Comparison of ENCODE assay signal across 7 cellular contexts in the genomic region with DNA sequence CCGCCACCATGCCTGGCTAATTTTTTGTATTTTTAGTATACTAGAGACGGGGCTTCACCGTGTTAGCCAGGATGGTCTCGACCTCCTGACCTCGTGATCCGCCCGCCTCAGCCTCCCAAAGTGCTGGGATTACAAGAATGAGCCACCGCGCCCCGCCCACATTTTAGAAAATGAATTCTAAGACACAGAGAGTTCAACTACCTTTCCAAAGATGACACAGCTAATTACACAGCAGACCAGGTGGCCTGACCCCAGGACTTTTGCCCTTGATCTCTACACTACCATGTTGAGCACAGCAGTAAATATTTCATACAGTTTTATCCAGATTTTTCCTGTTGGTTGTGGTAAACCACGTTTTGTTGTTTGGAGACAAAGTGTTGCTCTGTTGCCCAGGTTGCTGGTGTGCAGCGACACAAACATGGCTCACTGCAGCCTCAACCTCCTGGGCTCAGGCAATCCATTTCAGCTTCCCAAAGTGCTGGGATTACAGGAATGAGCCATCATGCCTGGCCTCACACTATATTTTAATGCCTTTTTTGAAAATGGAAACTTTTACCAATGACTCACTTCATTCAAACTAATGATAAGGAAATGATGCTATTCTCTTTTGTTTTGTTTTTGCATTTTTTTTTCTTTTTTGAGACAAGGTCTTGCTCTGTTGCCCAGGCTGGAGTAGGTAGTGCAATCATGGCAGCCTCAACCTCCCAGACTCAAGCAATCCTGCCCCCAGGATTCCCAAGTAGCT. TPM values are rescaled to one million over a fixed set of nuclear protein-coding genes. Genes with fewer than 3 reads are reported as not detected.
DNase-seq lines count a peak whose midpoint lies in the region; ATAC-seq, FAIRE-seq and TF ChIP-seq lines count a peak whose summit lies in the region.
"Not testable (repeated sequence)": the region's sequence is repeated elsewhere in the genome, so short reads cannot be mapped to it uniquely, and the experiment has no call there.

No MANE protein-coding gene starts in this region.

- H2BK12ac ChIP-seq in mesenchymal stem cell (ENCODE audit: low read length in 2 of 2), result not testable (repeated sequence)

- H4K5ac ChIP-seq in IMR-90 (ENCODE audit: low read depth, low read length), result not testable (repeated sequence)

- H3K14ac ChIP-seq in IMR-90 (replicated peaks; ENCODE audit: low read depth, low read length), result peak overlapping the region; percentile 42; the same call in 1 of the 2 replicates
- not testable (repeated sequence) for H3K14ac ChIP-seq in mesenchymal stem cell (ENCODE audit: low read length in 2 of 2)

- not testable (repeated sequence) for TF ChIP-seq EP300 in SK-N-SH (IDR thresholded peaks at IDR 0.05; ENCODE audit: borderline replicate concordance in 1 of 2, low read depth in 1 of 2, low read length in 1 of 2); K562 (IDR thresholded peaks at IDR 0.05; ENCODE audit: low read length)

- in situ Hi-C loops in IMR-90 (cut with MboI; ENCODE audit: low sequenced_read_pairs); K562 (cut with MboI): not testable (repeated sequence)

- WGBS in IMR-90 (ENCODE audit: extremely low coverage in 2 of 2, insufficient read length in 1 of 2), 2 experiments, result 89% methylated on average over 6 of the region's 12 CpGs; no CpG with 5 or more reads in 1 of the 2 experiments
- 86% methylated on average over 12 of the region's 12 CpGs for WGBS in SK-N-SH (ENCODE audit: low lambda C conversion rate)
- 17% methylated on average over 12 of the region's 12 CpGs for WGBS in K562 (ENCODE audit: insufficient coverage, low coverage, missing lambda C conversion rate)
- 92% methylated on average over 12 of the region's 12 CpGs for WGBS in mesenchymal stem cell

- not testable (repeated sequence) for H3K4me3 ChIP-seq in IMR-90 (ENCODE audit: insufficient read depth, low read depth, low read length); SK-N-SH (ENCODE audit: low read depth in 2 of 2, low read length in 1 of 2); K562; mesenchymal stem cell (ENCODE audit: insufficient read depth in 1 of 2, low read depth in 1 of 2, low read length in 2 of 2)

- peak overlapping the region; percentile 58; the same call in 1 of the 2 replicates for H2BK20ac ChIP-seq in IMR-90 (ENCODE audit: low read depth, low read length)

- H3K27me3 Mint-ChIP-seq in activated T-helper 17 cell treated with anti-CD3 and anti-CD28 coated beads, Interleukin-2, amount 50 U/mL, for 72 hours, result not testable (repeated sequence)

- H2AFZ ChIP-seq in IMR-90 (replicated peaks; ENCODE audit: low read length, poor library complexity) (peak overlapping the region; percentile 53), SK-N-SH (ENCODE audit: low read depth) (peak overlapping the region; percentile 77), K562 (ENCODE audit: low read depth, low read length) (peak overlapping the region; percentile 69)
- not testable (repeated sequence) for H2AFZ ChIP-seq in mesenchymal stem cell (ENCODE audit: low read depth, low read length)

- H3K36me3 Mint-ChIP-seq in activated T-helper 17 cell treated with anti-CD3 and anti-CD28 coated beads, Interleukin-2, amount 50 U/mL, for 72 hours (ENCODE audit: low read depth), result not testable (repeated sequence)

- CTCF ChIA-PET in IMR-90 (lab: Yijun Ruan, JAX), result interaction anchor here (0.6 kb wide), 1 partner anchor 1352 kb away, joined by 3 read pairs; no protein-coding TSS in a partner anchor
- CTCF ChIA-PET in SK-N-SH (lab: Yijun Ruan, JAX), result interaction anchor here (1.5 kb wide), 1 partner anchor 82 kb away, joined by 4 read pairs; no protein-coding TSS in a partner anchor
- CTCF ChIA-PET in K562 (lab: Yijun Ruan, JAX; ENCODE audit: low intra/inter-chr PET ratio), result not testable (repeated sequence)

- not testable (repeated sequence) for H3K18ac ChIP-seq in IMR-90 (ENCODE audit: low read depth, low read length)
- H3K18ac ChIP-seq in mesenchymal stem cell (ENCODE audit: low read depth in 1 of 2, low read length in 2 of 2), result peak overlapping the region in 1 of 2 experiments; percentile 12

- H3K4ac ChIP-seq in IMR-90 (ENCODE audit: low read depth, low read length), result peak overlapping the region; percentile 34
- not testable (repeated sequence) for H3K4ac ChIP-seq in mesenchymal stem cell (ENCODE audit: low read depth in 1 of 2, low read length in 2 of 2)

- not testable (repeated sequence) for H3K9me3 Mint-ChIP-seq in activated T-helper 17 cell treated with anti-CD3 and anti-CD28 coated beads, Interleukin-2, amount 50 U/mL, for 72 hours

- not testable (repeated sequence) for H3K27ac ChIP-seq in IMR-90 (ENCODE audit: insufficient read depth, low read length); K562 (ENCODE audit: extremely low read depth, low read depth, low read length); foreskin keratinocyte; mesenchymal stem cell (ENCODE audit: low read length, poor library complexity, severe bottlenecking)
- H3K27ac ChIP-seq in SK-N-SH (ENCODE audit: low read depth in 2 of 2, low read length in 1 of 2), result peak overlapping the region in 1 of 2 experiments; percentile 40; a peak in 2 of 4 replicates

- not testable (repeated sequence) for H3K9me3 ChIP-seq in IMR-90 (ENCODE audit: control insufficient read depth, insufficient read depth, low read length); SK-N-SH; K562 (replicated peaks; ENCODE audit: control insufficient read depth, insufficient read depth, low read depth, low read length); mesenchymal stem cell (ENCODE audit: control insufficient read depth, low read length)

- H3K9ac ChIP-seq in IMR-90 (ENCODE audit: low read depth, low read length); SK-N-SH; K562 (ENCODE audit: insufficient read depth in 1 of 2, low read depth in 2 of 2, low read length in 2 of 2); mesenchymal stem cell (ENCODE audit: low read length): not testable (repeated sequence)

- H3K9me2 ChIP-seq in SK-N-SH, result not testable (repeated sequence)

- intact Hi-C loops in IMR-90 (cut with micrococcal nuclease); K562 (cut with micrococcal nuclease): not testable (repeated sequence)

- H3K4me3 Mint-ChIP-seq in activated T-helper 17 cell treated with anti-CD3 and anti-CD28 coated beads, Interleukin-2, amount 50 U/mL, for 72 hours, result not testable (repeated sequence)

- TF ChIP-seq RAD21 in IMR-90 (IDR thresholded peaks at IDR 0.05; ENCODE audit: low read length); SK-N-SH (IDR thresholded peaks at IDR 0.05; ENCODE audit: low read length); K562 (CRISPR knock-in tag; conservative IDR thresholded peaks at IDR 0.05 in 1 of 2, IDR thresholded peaks at IDR 0.05 in 1 of 2): not testable (repeated sequence)

- not testable (repeated sequence) for H4K20me1 ChIP-seq in IMR-90 (ENCODE audit: insufficient read depth, low read length); SK-N-SH (ENCODE audit: insufficient read depth); K562 (replicated peaks; ENCODE audit: control insufficient read depth, insufficient read depth, low read length)

- not testable (repeated sequence) for FAIRE-seq in K562 (lab: Jason Lieb, UNC)

- peak overlapping the region; percentile 70; the same call in 1 of the 2 replicates for H4K91ac ChIP-seq in IMR-90 (ENCODE audit: insufficient read depth, low read depth, low read length)
- not testable (repeated sequence) for H4K91ac ChIP-seq in mesenchymal stem cell (ENCODE audit: low read length)

- H3F3A ChIP-seq in SK-N-SH (replicated peaks; ENCODE audit: insufficient read depth), result not testable (repeated sequence)

- ATAC-seq in IMR-90 (ENCODE audit: low read depth), result peak; percentile 81
- peak; percentile 49 for ATAC-seq in activated T-helper 17 cell treated with anti-CD3 and anti-CD28 coated beads, Interleukin-2, amount 50 U/mL, for 72 hours (replicated peaks)
- peak; percentile 43 for ATAC-seq in K562
- ATAC-seq in foreskin keratinocyte, result peak; percentile 41

- H3K27me3 ChIP-seq in IMR-90 (ENCODE audit: control insufficient read depth, insufficient read depth, low read length); SK-N-SH (ENCODE audit: insufficient read depth); K562 (ENCODE audit: control insufficient read depth in 2 of 2, insufficient read depth in 2 of 2, low read length in 2 of 2); foreskin keratinocyte; mesenchymal stem cell (ENCODE audit: control insufficient read depth in 1 of 2, insufficient read depth in 1 of 2, low read length in 2 of 2): not testable (repeated sequence)

- not testable (repeated sequence) for H2AK5ac ChIP-seq in IMR-90 (ENCODE audit: low read depth, low read length); mesenchymal stem cell (ENCODE audit: low read length, severe bottlenecking)

- not testable (repeated sequence) for H3K27ac Mint-ChIP-seq in activated T-helper 17 cell treated with anti-CD3 and anti-CD28 coated beads, Interleukin-2, amount 50 U/mL, for 72 hours

- peak overlapping the region in 1 of 2 experiments; percentile 13; a peak in 1 of 4 replicates for H4K8ac ChIP-seq in IMR-90 (ENCODE audit: low read depth in 2 of 2, low read length in 2 of 2)
- H4K8ac ChIP-seq in mesenchymal stem cell (ENCODE audit: low read length), result peak overlapping the region; percentile 64

- not testable (repeated sequence) for H3K79me1 ChIP-seq in IMR-90 (ENCODE audit: low read depth in 1 of 2, low read length in 2 of 2); mesenchymal stem cell (replicated peaks; ENCODE audit: low read length, poor library complexity, severe bottlenecking)

- not testable (repeated sequence) for H3K4me1 ChIP-seq in IMR-90 (ENCODE audit: control insufficient read depth, insufficient read depth, low read length); SK-N-SH (ENCODE audit: control insufficient read depth in 1 of 2, insufficient read depth in 2 of 2, low read depth in 1 of 2, low read length in 1 of 2); K562 (replicated peaks in 1 of 2; ENCODE audit: control insufficient read depth in 2 of 2, insufficient read depth in 2 of 2, low read length in 2 of 2); foreskin keratinocyte; mesenchymal stem cell (ENCODE audit: control insufficient read depth, insufficient read depth, low read depth, low read length)

- TF ChIP-seq POLR2A in IMR-90 (IDR thresholded peaks at IDR 0.05; ENCODE audit: low read depth, low read length); K562 (conservative IDR thresholded peaks at IDR 0.05): not testable (repeated sequence)

- POLR2A ChIA-PET in IMR-90 (lab: Charles Lee; ENCODE audit: unreplicated experiment); SK-N-SH (lab: Yijun Ruan, JAX): not testable (repeated sequence)
- POLR2A ChIA-PET in K562 (lab: Yijun Ruan, JAX), result interaction anchor here (0.6 kb wide), 2 partner anchors 48 to 53 kb away, joined by 4 read pairs; no protein-coding TSS in a partner anchor

- not testable (repeated sequence) for H2BK15ac ChIP-seq in IMR-90 (ENCODE audit: low read depth, low read length); mesenchymal stem cell (ENCODE audit: low read depth, poor library complexity, severe bottlenecking)

- not testable (repeated sequence) for H3K56ac ChIP-seq in IMR-90 (ENCODE audit: extremely low read depth, insufficient read depth, low read length)

- not testable (repeated sequence) for BruUV-seq in IMR-90 (replicated peaks; lab: Mats Ljungman, UMichigan); K562 (replicated peaks; lab: Mats Ljungman, UMichigan)

- not testable (repeated sequence) for H3K36me3 ChIP-seq in IMR-90 (ENCODE audit: control insufficient read depth, insufficient read depth, low read length); SK-N-SH (replicated peaks in 1 of 2; ENCODE audit: control insufficient read depth in 1 of 2, insufficient read depth in 2 of 2, low read length in 1 of 2); K562 (ENCODE audit: control insufficient read depth, insufficient read depth, low read length); mesenchymal stem cell (ENCODE audit: control insufficient read depth in 1 of 2, insufficient read depth in 2 of 2, low read depth in 1 of 2, low read length in 2 of 2)

- H2BK5ac ChIP-seq in IMR-90 (ENCODE audit: low read depth, low read length, poor library complexity, severe bottlenecking), result peak overlapping the region; percentile 2
- not testable (repeated sequence) for H2BK5ac ChIP-seq in mesenchymal stem cell (ENCODE audit: low read depth, low read length, poor library complexity, severe bottlenecking)

- H3K79me2 ChIP-seq in SK-N-SH (ENCODE audit: insufficient read depth); K562 (ENCODE audit: control insufficient read depth, insufficient read depth, low read length): not testable (repeated sequence)

- DNase-seq in EL (peak; percentile 9), IMR-90 (peak; percentile 37), K562 (ENCODE audit: extremely low read depth in 1 of 4, low spot score in 3 of 4) (peak in 1 of 4 experiments; percentile 16), mesenchymal stem cell (peak; percentile 28)
- not testable (repeated sequence) for DNase-seq in SK-N-SH, foreskin keratinocyte

- not testable (repeated sequence) for H3K9me1 ChIP-seq in IMR-90 (ENCODE audit: insufficient read depth, low read length); K562 (ENCODE audit: control insufficient read depth, insufficient read depth, low read length)

- H2AK9ac ChIP-seq in IMR-90 (replicated peaks; ENCODE audit: low read depth, low read length, poor library complexity), result not testable (repeated sequence)

- peak overlapping the region; percentile 35; the same call in 1 of the 2 replicates for H2BK120ac ChIP-seq in IMR-90 (ENCODE audit: low read depth, low read length)
- not testable (repeated sequence) for H2BK120ac ChIP-seq in mesenchymal stem cell (ENCODE audit: low read depth, low read length)

- dilution Hi-C loops in IMR-90 (cut with HindIII; ENCODE audit: low sequenced_read_pairs, unreplicated experiment), result not testable (repeated sequence)

- not testable (repeated sequence) for TF ChIP-seq CTCF in IMR-90 (conservative IDR thresholded peaks at IDR 0.05; ENCODE audit: low read depth, low read length); SK-N-SH (IDR thresholded peaks at IDR 0.05); K562 (IDR thresholded peaks at IDR 0.05 in 2 of 3, conservative IDR thresholded peaks at IDR 0.05 in 1 of 3; ENCODE audit: insufficient read depth in 2 of 3, low read depth in 1 of 3, low read length in 3 of 3); foreskin keratinocyte (conservative IDR thresholded peaks at IDR 0.05)

- not testable (repeated sequence) for H3K4me1 Mint-ChIP-seq in activated T-helper 17 cell treated with anti-CD3 and anti-CD28 coated beads, Interleukin-2, amount 50 U/mL, for 72 hours

- peak overlapping the region; percentile 24; the same call in 1 of the 2 replicates for H3K23ac ChIP-seq in IMR-90 (ENCODE audit: low read depth, low read length)
- not testable (repeated sequence) for H3K23ac ChIP-seq in mesenchymal stem cell (ENCODE audit: low read length in 2 of 2)

- not testable (repeated sequence) for H3K4me2 ChIP-seq in IMR-90 (ENCODE audit: low read depth, low read length); SK-N-SH; K562 (ENCODE audit: insufficient read depth, low read length); mesenchymal stem cell (ENCODE audit: low read length, poor library complexity, severe bottlenecking)

RNA-seq across cellular contexts. Expression of a gene that starts 54.0 kb away (rescaled TPM):
- total RNA-seq in IMR-90 (2012; rRNA removed) (55.4 and 56.1 TPM in 2 replicates), K562 (2014; rRNA removed) (300 and 442 TPM in 2 replicates), K562 (2014; rRNA removed; fragmentation: Illumina TruSeq; extraction: Trizol) (153 and 164 TPM in 2 replicates), K562 (2015; rRNA removed; fragmentation: Illumina TruSeq; extraction: Trizol) (216 and 230 TPM in 2 replicates), K562 (2021) (671 and 701 TPM in 2 replicates), foreskin keratinocyte (131 and 147 TPM in 2 replicates)
- polyA plus RNA-seq in IMR-90 (2012; rRNA removed) (206 and 232 TPM in 2 replicates), SK-N-SH (2012; rRNA removed) (244 and 301 TPM in 2 replicates), K562 (2011; rRNA removed) (106 and 358 TPM in 2 replicates), K562 (2014; fragmentation: Illumina TruSeq; extraction: Trizol) (509 and 570 TPM in 2 replicates), K562 (2014; fragmentation: Nextera tagmentation; extraction: Ambion mirVana) (100 to 1,000 TPM; 242 to 411 TPM), K562 (2014; rRNA removed) (211 and 216 TPM in 2 replicates), foreskin keratinocyte (237 and 266 TPM in 2 replicates)
- polyA plus RNA-seq in IMR-90 (2012; cell fraction: cytosol; rRNA removed), result 161 and 191 TPM in 2 replicates
- polyA plus RNA-seq in IMR-90 (2012; cell fraction: nucleus; rRNA removed; ENCODE audit: low replicate concordance), result 83.5 and 115 TPM in 2 replicates
- 157 and 199 TPM in 2 replicates for polyA plus RNA-seq in SK-N-SH (2012; cell fraction: cytosol; rRNA removed)
- 189 and 235 TPM in 2 replicates for polyA plus RNA-seq in SK-N-SH (2012; cell fraction: nucleus; rRNA removed)
- 100 to 1,000 TPM; 155 to 231 TPM for total RNA-seq in activated T-helper 17 cell treated with anti-CD3 and anti-CD28 coated beads, Interleukin-2, amount 50 U/mL, for 72 hours
- 150 and 286 TPM in 2 replicates for total RNA-seq in K562 (2011; cell fraction: chromatin; rRNA removed; ENCODE audit: low replicate concordance)
- total RNA-seq in K562 (2011; cell fraction: nucleolus; rRNA removed), result 194 and 214 TPM in 2 replicates
- 176 and 210 TPM in 2 replicates for total RNA-seq in K562 (2011; cell fraction: nucleoplasm; rRNA removed)
- 156 and 243 TPM in 2 replicates for polyA plus RNA-seq in K562 (2011; cell fraction: cytosol; rRNA removed)
- polyA plus RNA-seq in K562 (2011; cell fraction: nucleus; rRNA removed), result 190 and 250 TPM in 2 replicates
- 435 and 724 TPM in 2 replicates for polyA plus RNA-seq in K562 (2012)
- 101 and 153 TPM in 2 replicates for polyA minus RNA-seq in K562 (2011; rRNA and poly(A)+ RNA removed)
- 389 and 497 TPM in 2 replicates for polyA minus RNA-seq in K562 (2011; cell fraction: cytosol; rRNA and poly(A)+ RNA removed)
- 67.3 and 93.9 TPM in 2 replicates for polyA minus RNA-seq in K562 (2011; cell fraction: nucleus; rRNA and poly(A)+ RNA removed)
- polyA plus RNA-seq in mesenchymal stem cell (2013, experiment 1 of 2), result 286 TPM
- polyA plus RNA-seq in mesenchymal stem cell (2013, experiment 2 of 2), result 277 TPM

RNA-seq across cellular contexts. Expression of a gene that starts 54.1 kb away (rescaled TPM):
- total RNA-seq in IMR-90 (2012; rRNA removed) (70.0 and 73.8 TPM in 2 replicates), K562 (2014; rRNA removed) (43.2 and 60.0 TPM in 2 replicates), K562 (2014; rRNA removed; fragmentation: Illumina TruSeq; extraction: Trizol) (57.2 and 59.2 TPM in 2 replicates), K562 (2015; rRNA removed; fragmentation: Illumina TruSeq; extraction: Trizol) (44.8 and 54.9 TPM in 2 replicates), K562 (2021) (44.3 and 50.0 TPM in 2 replicates), foreskin keratinocyte (37.8 and 51.5 TPM in 2 replicates)
- polyA plus RNA-seq in IMR-90 (2012; rRNA removed) (53.9 and 66.1 TPM in 2 replicates), SK-N-SH (2012; rRNA removed) (86.6 and 89.4 TPM in 2 replicates), K562 (2011; rRNA removed) (56.6 and 97.2 TPM in 2 replicates), K562 (2014; fragmentation: Illumina TruSeq; extraction: Trizol) (72.2 and 82.7 TPM in 2 replicates), K562 (2014; fragmentation: Nextera tagmentation; extraction: Ambion mirVana) (10 to 100 TPM; 36.5 to 49.7 TPM), K562 (2014; rRNA removed) (49.9 and 67.4 TPM in 2 replicates), foreskin keratinocyte (54.2 and 61.4 TPM in 2 replicates)
- 40.2 and 55.4 TPM in 2 replicates for polyA plus RNA-seq in IMR-90 (2012; cell fraction: cytosol; rRNA removed)
- 23.0 and 50.8 TPM in 2 replicates for polyA plus RNA-seq in IMR-90 (2012; cell fraction: nucleus; rRNA removed; ENCODE audit: low replicate concordance)
- 68.1 and 79.1 TPM in 2 replicates for polyA plus RNA-seq in SK-N-SH (2012; cell fraction: cytosol; rRNA removed)
- polyA plus RNA-seq in SK-N-SH (2012; cell fraction: nucleus; rRNA removed), result 66.0 and 75.5 TPM in 2 replicates
- 10 to 100 TPM; 31.0 to 31.1 TPM for total RNA-seq in activated T-helper 17 cell treated with anti-CD3 and anti-CD28 coated beads, Interleukin-2, amount 50 U/mL, for 72 hours
- 44.2 and 67.1 TPM in 2 replicates for total RNA-seq in K562 (2011; cell fraction: chromatin; rRNA removed; ENCODE audit: low replicate concordance)
- total RNA-seq in K562 (2011; cell fraction: nucleolus; rRNA removed), result 24.7 and 30.0 TPM in 2 replicates
- total RNA-seq in K562 (2011; cell fraction: nucleoplasm; rRNA removed), result 32.7 and 33.7 TPM in 2 replicates
- polyA plus RNA-seq in K562 (2011; cell fraction: cytosol; rRNA removed), result 86.0 and 101 TPM in 2 replicates
- polyA plus RNA-seq in K562 (2011; cell fraction: nucleus; rRNA removed), result 42.8 and 52.4 TPM in 2 replicates
- polyA plus RNA-seq in K562 (2012), result 57.5 and 77.9 TPM in 2 replicates
- polyA minus RNA-seq in K562 (2011; rRNA and poly(A)+ RNA removed), result 34.7 and 51.8 TPM in 2 replicates
- 15.0 and 17.0 TPM in 2 replicates for polyA minus RNA-seq in K562 (2011; cell fraction: cytosol; rRNA and poly(A)+ RNA removed)
- polyA minus RNA-seq in K562 (2011; cell fraction: nucleus; rRNA and poly(A)+ RNA removed), result 10.6 and 12.0 TPM in 2 replicates
- 32.4 TPM for polyA plus RNA-seq in mesenchymal stem cell (2013, experiment 1 of 2)
- polyA plus RNA-seq in mesenchymal stem cell (2013, experiment 2 of 2), result 29.5 TPM
